ENCODE assay signal across 10 cellular contexts in the genomic region with DNA sequence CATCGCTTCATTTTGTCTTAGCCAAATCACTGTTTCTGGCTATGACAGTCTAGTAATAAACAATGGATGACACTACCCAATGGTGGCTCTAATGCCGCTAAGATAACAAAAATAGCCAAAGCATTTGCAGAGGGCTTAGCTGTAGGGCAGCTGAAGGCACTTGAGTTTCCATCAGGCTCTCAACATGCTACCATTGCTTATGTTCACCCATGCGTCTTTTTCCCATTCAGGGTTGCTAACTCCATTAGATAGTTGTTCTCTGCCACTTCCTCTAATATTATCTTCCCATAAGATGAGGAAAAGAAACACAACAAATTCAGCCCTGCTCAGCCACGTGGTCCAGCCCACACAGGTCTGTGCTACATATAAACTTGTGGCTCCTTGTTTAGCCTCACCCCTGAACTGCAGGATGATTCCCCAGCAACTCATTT.
A peak's percentile ranks its signal among the peaks of the same experiment; 100 is the strongest.
DNase-seq lines count a peak whose midpoint lies in the region; ATAC-seq and TF ChIP-seq lines count a peak whose summit lies in the region.
"Had no signal": no experiment of that assay in that cellular context is flagged by ENCODE, and none has a peak within 500 bp of the region (broad histone marks: within the 10 kb centered on the region; RNA-seq: fewer than 3 reads in every experiment).

No MANE protein-coding gene starts in this region.

- DNase-seq in esophagus muscularis mucosa (ENCODE audit: extremely low spot score) (no peak), SKM-1 (lab: John Stamatoyannopoulos, UW; ENCODE audit: unreplicated experiment) (no peak), OCI-M2 (lab: John Stamatoyannopoulos, UW; ENCODE audit: unreplicated experiment) (no peak)
- no peak for DNase-seq in NK-92 treated with Interleukin-12 subunit alpha and Interleukin-12 subunit beta, amount 100 ng/mL, for 24 hours (lab: John Stamatoyannopoulos, UW)
- DNase-seq: T-helper 9 cell had no signal

- H2AFZ ChIP-seq in OCI-LY3 (ENCODE audit: low read depth, low read length), result peak overlapping the region; percentile 9; the same call in 1 of the 2 replicates

- H3K36me3 ChIP-seq in HEK293 (ENCODE audit: control insufficient read depth in 2 of 2, insufficient read depth in 1 of 2, low read length in 2 of 2), result no peaks in the 10 kb centered on the region
- no peaks in the 10 kb centered on the region for H3K36me3 ChIP-seq in OCI-LY3 (replicated peaks; ENCODE audit: low read depth, low read length)
- H3K36me3 ChIP-seq in esophagus muscularis mucosa, result no peaks in the 10 kb centered on the region
- H3K36me3 ChIP-seq in skeletal muscle tissue (ENCODE audit: control insufficient read depth in 3 of 3, insufficient read depth in 3 of 3, low read length in 3 of 3), result no peaks in the 10 kb centered on the region

- 66% methylated on average over 4 of the region's 4 CpGs for WGBS in esophagus muscularis mucosa

- no peaks in the 10 kb centered on the region for H4K20me1 ChIP-seq in OCI-LY3 (ENCODE audit: insufficient read depth, low read length)

- no peak for ATAC-seq in HG02798 (IDR thresholded peaks at IDR 0.05; ENCODE audit: poor library complexity, unreplicated experiment)

- TF ChIP-seq CTCF in HEK293 (tag by site-specific recombination; IDR thresholded peaks at IDR 0.05), result no peak
- TF ChIP-seq CTCF in OCI-LY3 (IDR thresholded peaks at IDR 0.05; ENCODE audit: low read depth, low read length), result no peak
- TF ChIP-seq CTCF in esophagus muscularis mucosa (IDR thresholded peaks at IDR 0.05), result no peak

- TF ChIP-seq POLR2A in esophagus muscularis mucosa (IDR thresholded peaks at IDR 0.05; ENCODE audit: low read depth), result no peak

- no peak overlapping the region for H3K4me3 ChIP-seq in HEK293 (ENCODE audit: low read depth, low read length)
- H3K4me3 ChIP-seq in OCI-LY3 (ENCODE audit: low read length), result no peak overlapping the region
- H3K4me3 ChIP-seq in esophagus muscularis mucosa, result no peak overlapping the region
- peak overlapping the region in 1 of 3 donors; percentile 36 for H3K4me3 ChIP-seq in skeletal muscle tissue (ENCODE audit: low read length in 3 of 3)

- no peak overlapping the region for H3K4me2 ChIP-seq in OCI-LY3 (ENCODE audit: low read length)
- H3K4me2 ChIP-seq: KMS-11 had no signal

- no peaks in the 10 kb centered on the region for H3K9me3 ChIP-seq in HEK293 (ENCODE audit: control insufficient read depth, insufficient read depth, low read depth, low read length)
- no peaks in the 10 kb centered on the region for H3K9me3 ChIP-seq in OCI-LY3 (ENCODE audit: insufficient read depth, low read length)
- H3K9me3 ChIP-seq in esophagus muscularis mucosa, result no peaks in the 10 kb centered on the region
- H3K9me3 ChIP-seq in skeletal muscle tissue (ENCODE audit: control insufficient read depth in 3 of 3, low read length in 3 of 3), result no peaks in the 10 kb centered on the region

- H3K9ac ChIP-seq in OCI-LY3 (ENCODE audit: low read length), result no peak overlapping the region
- H3K9ac ChIP-seq in skeletal muscle tissue (ENCODE audit: low read depth in 1 of 3, low read length in 3 of 3), result peak overlapping the region in 1 of 3 donors; percentile 88
- H3K9ac ChIP-seq: KMS-11 had no signal

- H3K27ac ChIP-seq in HEK293 (ENCODE audit: extremely low read depth, low read depth, low read length) (no peak overlapping the region), OCI-LY3 (ENCODE audit: low read length) (no peak overlapping the region), esophagus muscularis mucosa (replicated peaks in 1 of 4) (peak overlapping the region; percentile 92 to 95 (median 94)), skeletal muscle tissue (ENCODE audit: low read depth, low read length) (peak overlapping the region; percentile 94)
- H3K27ac ChIP-seq: KMS-11 had no signal

- POLR2A ChIA-PET in HEK293 (lab: Yijun Ruan, JAX), result no interaction called here

- H3K4me1 ChIP-seq in HEK293 (ENCODE audit: control insufficient read depth, insufficient read depth, low read length) (peaks cover 27% of the 10 kb centered on the region), OCI-LY3 (ENCODE audit: low read length) (peaks cover 60% of the 10 kb centered on the region), esophagus muscularis mucosa (peaks cover 39 to 68% (median 65%) of the 10 kb centered on the region in 4 donors), skeletal muscle tissue (ENCODE audit: control insufficient read depth in 3 of 3, insufficient read depth in 3 of 3, low read length in 3 of 3) (peaks cover 56 to 66% (median 59%) of the 10 kb centered on the region in 3 donors)

- TF ChIP-seq EP300 in esophagus muscularis mucosa (IDR thresholded peaks at IDR 0.05), result no peak

- no peaks in the 10 kb centered on the region for H3K27me3 ChIP-seq in OCI-LY3 (ENCODE audit: low read depth, low read length)
- no peaks in the 10 kb centered on the region for H3K27me3 ChIP-seq in esophagus muscularis mucosa
- no peaks in the 10 kb centered on the region for H3K27me3 ChIP-seq in skeletal muscle tissue (ENCODE audit: control insufficient read depth in 3 of 3, insufficient read depth in 3 of 3, low read length in 3 of 3)

- H3K79me2 ChIP-seq in OCI-LY3 (ENCODE audit: low read length), result no peaks in the 10 kb centered on the region

- intact Hi-C loops in esophagus muscularis mucosa (cut with DNase I), result no loop called here

- CTCF ChIA-PET in HEK293 (lab: Yijun Ruan, JAX), result no interaction called here

TF ChIP-seq in HEK293, 187 proteins besides CTCF, POLR2A, EP300 and RAD21:
- TF ChIP-seq ZNF843 (tag by site-specific recombination; IDR thresholded peaks at IDR 0.05), result no peak
- no peak for TF ChIP-seq ZNF155 (tag by site-specific recombination; IDR thresholded peaks at IDR 0.05)
- no peak for TF ChIP-seq EGR2 (tag by site-specific recombination; IDR thresholded peaks at IDR 0.05; ENCODE audit: low read depth)
- no peak for TF ChIP-seq KLF8 (tag by site-specific recombination; IDR thresholded peaks at IDR 0.05)
- TF ChIP-seq ZFHX2 (tag by site-specific recombination; conservative IDR thresholded peaks at IDR 0.05), result 0 out of 2 replicates have a peak, but pooled peaks have one; percentile 20
- no peak for TF ChIP-seq HOXC10 (CRISPR knock-in tag; IDR thresholded peaks at IDR 0.05)
- no peak for TF ChIP-seq ZNF211 (tag by site-specific recombination; IDR thresholded peaks at IDR 0.05; ENCODE audit: low read depth)
- TF ChIP-seq ZNF19 (tag by site-specific recombination; IDR thresholded peaks at IDR 0.05; ENCODE audit: low read depth), result no peak
- peak; percentile 74 for TF ChIP-seq ZBTB17 (tag by site-specific recombination; IDR thresholded peaks at IDR 0.05)
- no peak for TF ChIP-seq ZNF146 (tag by site-specific recombination; IDR thresholded peaks at IDR 0.05)
- TF ChIP-seq ZNF707 (tag by site-specific recombination; IDR thresholded peaks at IDR 0.05), result no peak

Comparison
In these comparisons a context has a peak if more than half of its experiments do, and no peak if none do; other contexts are left out.
1. H3K27ac ChIP-seq: peak in esophagus muscularis mucosa (4 of 4) and skeletal muscle tissue (single experiment); none in HEK293 (single experiment) and OCI-LY3 (single experiment).